In genomic region chr11:65572356-65573043, GRCh38 we compare ENCODE assay signal across 8 cellular contexts. TPM values are rescaled to one million over a fixed set of nuclear protein-coding genes. Genes with fewer than 3 reads are reported as not detected.
DNase-seq lines count a peak whose midpoint lies in the region; TF ChIP-seq lines count a peak whose summit lies in the region.

Gene FAM89B, plus strand, starts transcription at chr11:65572538. Its CDS starts 132 bp downstream, at chr11:65572670.

- H2AFZ ChIP-seq in osteoblast (ENCODE audit: low read length): no peak within 1 kb of the TSS

- no peaks in the 10 kb centered on the region for H3K9me3 ChIP-seq in MG63
- H3K9me3 ChIP-seq in osteoblast (ENCODE audit: low read depth, low read length): no peaks in the 10 kb centered on the region

- peak within 1 kb of the TSS; percentile 100 for H3K4me2 ChIP-seq in osteoblast (ENCODE audit: insufficient read depth, low read length)

- no peaks in the 10 kb centered on the region for H3K27me3 Mint-ChIP-seq in activated naive CD8-positive, alpha-beta T cell treated with anti-CD3 and anti-CD28 coated beads for 36 hours

- peaks cover 60% of the 10 kb centered on the region for H3K4me1 ChIP-seq in osteoblast (ENCODE audit: insufficient read depth, low read length)

- H3K4me1 Mint-ChIP-seq in activated naive CD8-positive, alpha-beta T cell treated with anti-CD3 and anti-CD28 coated beads for 36 hours: peaks cover 46% of the 10 kb centered on the region

- TF ChIP-seq CTCF in osteoblast (IDR thresholded peaks at IDR 0.05; ENCODE audit: extremely low read depth, low read depth, low read length): no peak

- H3K36me3 Mint-ChIP-seq in activated naive CD8-positive, alpha-beta T cell treated with anti-CD3 and anti-CD28 coated beads for 36 hours: peaks cover 27% of the 10 kb centered on the region

- H3K27me3 ChIP-seq in MG63 (no peaks in the 10 kb centered on the region), osteoblast (ENCODE audit: insufficient read depth, low read length) (no peaks in the 10 kb centered on the region)

- H3K36me3 ChIP-seq in MG63: peaks cover 16% of the 10 kb centered on the region
- H3K36me3 ChIP-seq in osteoblast (ENCODE audit: insufficient read depth, low read length): peaks cover 11% of the 10 kb centered on the region

- DNase-seq in DMS79 (lab: John Stamatoyannopoulos, UW) (peak; percentile 40), MG63 (peak; percentile 91), SW480 (ENCODE audit: low spot score) (peak; percentile 81), glomerular visceral epithelial cell (ENCODE audit: extremely low spot score) (peak; percentile 85), osteoblast (ENCODE audit: insufficient read length, low spot score, missing footprints) (peak; percentile 99), kidney glomerular epithelial cell (lab: John Stamatoyannopoulos, UW) (no peak)
- peak; percentile 88 for DNase-seq in activated naive CD8-positive, alpha-beta T cell treated with anti-CD3 and anti-CD28 coated beads for 36 hours

- H3K27ac Mint-ChIP-seq in activated naive CD8-positive, alpha-beta T cell treated with anti-CD3 and anti-CD28 coated beads for 36 hours: peak within 1 kb of the TSS; percentile 86

- peak within 1 kb of the TSS; percentile 37 for H3K27ac ChIP-seq in osteoblast (ENCODE audit: low read depth, low read length)
- peak within 1 kb of the TSS; percentile 74 for H3K27ac ChIP-seq in temporal lobe (ENCODE audit: low read depth, low read length)

- H3K4me3 ChIP-seq in MG63 (peak within 1 kb of the TSS; percentile 87), osteoblast (ENCODE audit: insufficient read depth, low read length) (peak within 1 kb of the TSS; percentile 98)

- peaks cover 67% of the 10 kb centered on the region for H3K79me2 ChIP-seq in osteoblast (ENCODE audit: insufficient read depth, low read length)

- peaks cover 19% of the 10 kb centered on the region for H4K20me1 ChIP-seq in osteoblast (ENCODE audit: insufficient read depth, low read length)

- H3K4me3 Mint-ChIP-seq in activated naive CD8-positive, alpha-beta T cell treated with anti-CD3 and anti-CD28 coated beads for 36 hours: peak within 1 kb of the TSS; percentile 100

- H3K9me3 Mint-ChIP-seq in activated naive CD8-positive, alpha-beta T cell treated with anti-CD3 and anti-CD28 coated beads for 36 hours: no peaks in the 10 kb centered on the region

RNA-seq across cellular contexts. Expression of gene FAM89B, which starts in this region (rescaled TPM):
- 45.5 and 66.6 TPM in 2 replicates for total RNA-seq in MG63 (2014; rRNA removed; shearing (Covaris generic); ENCODE audit: low replicate concordance)
- total RNA-seq in activated naive CD8-positive, alpha-beta T cell treated with anti-CD3 and anti-CD28 coated beads for 36 hours: 10 to 100 TPM; 13.6 to 15.0 TPM
- total RNA-seq in osteoblast: 31.5 and 36.2 TPM in 2 replicates
- total RNA-seq in temporal lobe: 21.9 TPM
